8 cellular contexts compared by ENCODE assay signal in the genomic region with DNA sequence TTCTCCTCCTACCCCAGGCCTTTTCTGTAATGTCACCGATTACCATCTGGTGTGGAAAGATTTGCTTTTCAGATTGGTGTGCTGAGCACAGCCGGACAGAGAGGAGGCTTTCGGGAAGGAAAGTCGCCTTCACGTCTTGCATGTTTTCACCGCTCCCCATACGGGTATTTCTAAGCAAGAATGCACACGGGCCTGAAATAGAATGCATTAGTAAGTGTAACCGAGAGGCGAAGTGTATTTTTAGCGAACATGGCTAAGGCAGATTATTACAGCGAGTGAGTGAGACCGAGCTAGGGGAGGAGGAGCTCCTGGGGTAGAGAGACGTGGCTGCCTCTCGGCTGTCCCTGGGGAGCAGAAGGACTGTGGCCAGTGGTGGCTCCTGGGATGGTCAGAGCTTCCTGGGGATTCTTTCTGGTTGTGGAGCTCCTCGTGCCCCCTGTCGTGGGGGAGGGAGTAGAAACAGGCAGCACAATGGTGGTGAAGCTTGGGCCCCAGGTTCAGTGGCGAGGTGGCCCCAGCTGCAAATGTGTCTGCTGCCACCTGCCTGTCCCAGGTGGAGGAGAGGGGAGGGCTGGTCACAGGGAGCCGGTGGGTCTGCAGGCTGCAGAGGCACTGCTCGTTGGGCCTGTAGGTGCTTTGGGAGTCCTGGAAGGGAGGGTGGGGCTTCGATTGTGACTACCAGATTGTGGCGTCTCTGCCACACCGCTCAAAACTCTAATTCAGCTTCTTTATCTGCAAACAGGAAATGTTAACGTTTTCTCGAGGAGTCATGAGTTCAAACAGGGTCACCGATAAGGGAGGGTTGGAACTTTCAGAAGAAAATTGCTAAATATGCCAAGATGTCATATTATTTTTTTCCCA.
A peak's percentile ranks its signal among the peaks of the same experiment; 100 is the strongest.
DNase-seq lines count a peak whose midpoint lies in the region; ATAC-seq and TF ChIP-seq lines count a peak whose summit lies in the region.

No MANE protein-coding gene starts in this region.

- no peak overlapping the region for H3K9ac ChIP-seq in OCI-LY1 (ENCODE audit: low read length)
- H3K9ac ChIP-seq in neuronal stem cell (ENCODE audit: low read depth, low read length, poor library complexity), result no peak overlapping the region

- no peak overlapping the region for H4K8ac ChIP-seq in neuronal stem cell (ENCODE audit: low read depth, low read length)

- DNase-seq in NCI-H2081 (lab: John Stamatoyannopoulos, UW) (peak; percentile 53 to 82), NCI-H2081 treated with DMSO at 0.1 percent for 48 hours (lab: John Stamatoyannopoulos, UW) (no peak), neuronal stem cell (ENCODE audit: low spot score) (no peak), globus pallidus (ENCODE audit: low spot score) (no peak), AG20443 (ENCODE audit: low spot score) (no peak)

- no peak overlapping the region for H2BK5ac ChIP-seq in neuronal stem cell (ENCODE audit: low read length)

- H2AK5ac ChIP-seq in neuronal stem cell (ENCODE audit: low read depth, low read length), result peak overlapping the region; percentile 70

- no peaks in the 10 kb centered on the region for H3K79me1 ChIP-seq in neuronal stem cell (ENCODE audit: low read depth, low read length)

- peaks cover 71% of the 10 kb centered on the region for H3K4me1 Mint-ChIP-seq in brain

- TF ChIP-seq CTCF in OCI-LY1 (IDR thresholded peaks at IDR 0.05; ENCODE audit: low read length) (peak; percentile 18; the same call in 1 of the 2 replicates), brain (conservative IDR thresholded peaks at IDR 0.05) (no peak)

- no peak overlapping the region for H3K23ac ChIP-seq in neuronal stem cell (ENCODE audit: low read depth, low read length, poor library complexity)

- H2BK12ac ChIP-seq in neuronal stem cell (ENCODE audit: low read length), result no peak overlapping the region

- H4K91ac ChIP-seq in neuronal stem cell (ENCODE audit: low read depth, low read length, poor library complexity), result no peak overlapping the region

- H3F3A ChIP-seq in OCI-LY1 (ENCODE audit: insufficient read depth, low read length), result no peaks in the 10 kb centered on the region

- peak overlapping the region in 3 of 5 experiments; percentile 9 to 31 (median 11) for H3K4me3 Mint-ChIP-seq in brain

- H3K79me2 ChIP-seq in OCI-LY1 (ENCODE audit: insufficient read depth, low read length), result no peaks in the 10 kb centered on the region

- H3K36me3 Mint-ChIP-seq in brain, result peaks cover 8% of the 10 kb centered on the region

- peak overlapping the region; percentile 74 for H3K18ac ChIP-seq in neuronal stem cell (ENCODE audit: low read length)

- ATAC-seq in HG02759 (IDR thresholded peaks at IDR 0.05; ENCODE audit: unreplicated experiment), result peak; percentile 66

- H3K4ac ChIP-seq in neuronal stem cell (ENCODE audit: low read length), result no peak overlapping the region

- no peaks in the 10 kb centered on the region for H3K9me2 ChIP-seq in OCI-LY1 (ENCODE audit: low read depth, low read length)

- H3K27me3 ChIP-seq in OCI-LY1 (ENCODE audit: insufficient read depth, low read length), result no peaks in the 10 kb centered on the region
- H3K27me3 ChIP-seq in neuronal stem cell (ENCODE audit: control insufficient read depth in 3 of 3, insufficient read depth in 3 of 3, low read depth in 1 of 3, low read length in 3 of 3), result no peaks in the 10 kb centered on the region

- no peaks in the 10 kb centered on the region for H3K36me3 ChIP-seq in OCI-LY1 (ENCODE audit: insufficient read depth, low read length)
- peaks cover 0 to 1% of the 10 kb centered on the region in 2 donors for H3K36me3 ChIP-seq in neuronal stem cell (replicated peaks in 1 of 2; ENCODE audit: control insufficient read depth in 2 of 2, insufficient read depth in 2 of 2, low read length in 2 of 2)

- H2BK15ac ChIP-seq in neuronal stem cell (ENCODE audit: low read length), result no peak overlapping the region

- H3K14ac ChIP-seq in neuronal stem cell (ENCODE audit: low read length), result peak overlapping the region; percentile 26

- H3K27ac ChIP-seq in OCI-LY1 (ENCODE audit: low read depth, low read length, poor library complexity, severe bottlenecking) (no peak overlapping the region), neuronal stem cell (replicated peaks; ENCODE audit: low read length) (no peak overlapping the region)

- H2BK120ac ChIP-seq in neuronal stem cell (ENCODE audit: low read depth, low read length), result no peak overlapping the region

- WGBS in neuronal stem cell (ENCODE audit: extremely low coverage in 2 of 2, insufficient read length in 2 of 2, insufficient replicate concordance in 1 of 2), 2 donors, result no CpG with 5 or more reads among the region's 26 CpGs

- no peaks in the 10 kb centered on the region for H3K9me3 ChIP-seq in OCI-LY1 (ENCODE audit: low read length)
- peaks cover 0 to 6% of the 10 kb centered on the region in 2 donors for H3K9me3 ChIP-seq in neuronal stem cell (replicated peaks in 1 of 2; ENCODE audit: control insufficient read depth in 2 of 2, insufficient read depth in 1 of 2, low read depth in 1 of 2, low read length in 2 of 2)

- peak overlapping the region; percentile 29 for H3K4me3 ChIP-seq in OCI-LY1 (ENCODE audit: low read depth, low read length, poor library complexity, severe bottlenecking)
- H3K4me3 ChIP-seq in neuronal stem cell (ENCODE audit: low read length in 2 of 2), result no peak overlapping the region

- peak overlapping the region; percentile 66 for H3K4me2 ChIP-seq in OCI-LY1 (ENCODE audit: low read length)
- no peak overlapping the region for H3K4me2 ChIP-seq in neuronal stem cell (ENCODE audit: insufficient read depth, low read length, poor library complexity, severe bottlenecking)

- H3K27me3 Mint-ChIP-seq in brain, result peaks cover 3% of the 10 kb centered on the region

- peak overlapping the region; percentile 48 to 93 (median 86) for H3K27ac Mint-ChIP-seq in brain

- H3K9me3 Mint-ChIP-seq in brain, result peaks cover 0 to 3% (median 0%) of the 10 kb centered on the region in 5 experiments

- H4K20me1 ChIP-seq in OCI-LY1 (ENCODE audit: insufficient read depth, low read length), result no peaks in the 10 kb centered on the region

- H3K4me1 ChIP-seq in OCI-LY1 (ENCODE audit: insufficient read depth, low read length, severe bottlenecking) (peaks cover 12% of the 10 kb centered on the region), neuronal stem cell (ENCODE audit: control insufficient read depth in 2 of 2, insufficient read depth in 1 of 2, low read depth in 1 of 2, low read length in 2 of 2) (peaks cover 1 to 12% of the 10 kb centered on the region in 2 donors)

- H2AFZ ChIP-seq in OCI-LY1 (ENCODE audit: low read length), result no peak overlapping the region
- H2AFZ ChIP-seq in neuronal stem cell (ENCODE audit: low read length), result no peak overlapping the region

Comparison
In these comparisons a context has a peak if more than half of its experiments do, and no peak if none do; other contexts are left out.
1. DNase-seq: peak in NCI-H2081 (2 of 2); none in NCI-H2081 treated with DMSO at 0.1 percent for 48 hours (single experiment), neuronal stem cell (single experiment), globus pallidus (single experiment) and AG20443 (single experiment).